Comparison of ENCODE assay signal across 15 cellular contexts in genomic region chr11:75280770-75281468, GRCh38. TPM values are rescaled to one million over a fixed set of nuclear protein-coding genes. Genes with fewer than 3 reads are reported as not detected.
DNase-seq lines count a peak whose midpoint lies in the region; ATAC-seq, FAIRE-seq and TF ChIP-seq lines count a peak whose summit lies in the region.
"Had no signal": no experiment of that assay in that cellular context is flagged by ENCODE, and none has a peak within 500 bp of the region (broad histone marks: within the 10 kb centered on the region; RNA-seq: fewer than 3 reads in every experiment).

No MANE protein-coding gene starts in this region.

- H3K9ac ChIP-seq in K562 (ENCODE audit: insufficient read depth in 1 of 2, low read depth in 2 of 2, low read length in 2 of 2) (peak overlapping the region in 1 of 2 experiments; percentile 21; a peak in 1 of 4 replicates), MM.1S (ENCODE audit: low read length) (no peak overlapping the region)

- H3K4me1 Mint-ChIP-seq in CD4-positive, alpha-beta memory T cell = peaks cover 26 to 43% (median 36%) of the 10 kb centered on the region in 4 donors

- POLR2A ChIA-PET in CD4-positive, alpha-beta memory T cell (lab: Charles Lee; ENCODE audit: partially characterized antibody) = interaction anchor here (1.1 to 9.1 kb wide), 6 partner anchors 48 to 103 kb away, joined by 4 to 118 read pairs (median 6); no protein-coding TSS in a partner anchor
- POLR2A ChIA-PET in K562 (lab: Yijun Ruan, JAX) = interaction anchor here (0.6 to 1.2 kb wide), 5 partner anchors 18 to 119 kb away, joined by 3 to 5 read pairs (median 3); no protein-coding TSS in a partner anchor

- no peak overlapping the region for H3K4me3 Mint-ChIP-seq in CD4-positive, alpha-beta memory T cell
- H3K4me3 Mint-ChIP-seq: activated B cell treated with CpG ODN at 0.5 μM for 24 hours; activated naive CD4-positive, alpha-beta T cell treated with anti-CD3 and anti-CD28 coated beads, Interleukin-2, amount 50 U/mL, for 24 hours; GM23338; naive B cell had no signal

- no peak overlapping the region for H3K4me3 ChIP-seq in CD4-positive, alpha-beta memory T cell (ENCODE audit: low read length in 2 of 2)
- H3K4me3 ChIP-seq in K562 (no peak overlapping the region), sigmoid colon (no peak overlapping the region), MM.1S (ENCODE audit: low read length) (no peak overlapping the region)
- H3K4me3 ChIP-seq: GM23338 had no signal

- no peaks in the 10 kb centered on the region for H3K27me3 Mint-ChIP-seq in CD4-positive, alpha-beta memory T cell
- H3K27me3 Mint-ChIP-seq: activated B cell treated with CpG ODN at 0.5 μM for 24 hours; activated naive CD4-positive, alpha-beta T cell treated with anti-CD3 and anti-CD28 coated beads, Interleukin-2, amount 50 U/mL, for 24 hours had no signal

- FAIRE-seq in K562 (lab: Jason Lieb, UNC) = no peak
- FAIRE-seq: RCC 7860 had no signal

- H3K79me2 ChIP-seq in K562 (ENCODE audit: control insufficient read depth, insufficient read depth, low read length) = no peaks in the 10 kb centered on the region
- H3K79me2 ChIP-seq in MM.1S (ENCODE audit: low read length) = no peaks in the 10 kb centered on the region

- H3K27ac ChIP-seq in CD4-positive, alpha-beta memory T cell (ENCODE audit: low read depth, low read length) = no peak overlapping the region
- H3K27ac ChIP-seq in K562 (ENCODE audit: extremely low read depth, low read depth, low read length) (no peak overlapping the region), layer of hippocampus (ENCODE audit: low read depth, low read length) (peak overlapping the region; percentile 44), sigmoid colon (peak overlapping the region; percentile 38 to 65 (median 54)), MM.1S (ENCODE audit: low read length) (no peak overlapping the region)

- H3K9me3 ChIP-seq in CD4-positive, alpha-beta memory T cell (ENCODE audit: control insufficient read depth in 1 of 2, low read length in 2 of 2) = no peaks in the 10 kb centered on the region
- H3K9me3 ChIP-seq in K562 (replicated peaks; ENCODE audit: control insufficient read depth, insufficient read depth, low read depth, low read length) (no peaks in the 10 kb centered on the region), sigmoid colon (no peaks in the 10 kb centered on the region), MM.1S (replicated peaks; ENCODE audit: insufficient read depth, low read length) (no peaks in the 10 kb centered on the region)

- in situ Hi-C loops in K562 (cut with MboI) = no loop called here

- peaks cover 30% of the 10 kb centered on the region for H3K4me1 ChIP-seq in CD4-positive, alpha-beta memory T cell (ENCODE audit: insufficient read depth, low read length)
- H3K4me1 ChIP-seq in K562 (replicated peaks in 1 of 2; ENCODE audit: control insufficient read depth in 2 of 2, insufficient read depth in 2 of 2, low read length in 2 of 2) (peaks cover 0 to 7% of the 10 kb centered on the region in 2 experiments; a peak in 1 of 5 replicates), sigmoid colon (peaks cover 0 to 12% (median 7%) of the 10 kb centered on the region in 4 donors), MM.1S (ENCODE audit: low read length) (no peaks in the 10 kb centered on the region)

- no peak overlapping the region for H2AFZ ChIP-seq in K562 (ENCODE audit: low read depth, low read length)
- no peak overlapping the region for H2AFZ ChIP-seq in MM.1S (ENCODE audit: low read length)
- H2AFZ ChIP-seq: GM23338 had no signal

- TF ChIP-seq EP300 in K562 (IDR thresholded peaks at IDR 0.05; ENCODE audit: low read length) (no peak), sigmoid colon (IDR thresholded peaks at IDR 0.05) (no peak)

- no peaks in the 10 kb centered on the region for H3F3A ChIP-seq in MM.1S (ENCODE audit: insufficient read depth, low read length)

- no peak for TF ChIP-seq POLR2A in K562 (conservative IDR thresholded peaks at IDR 0.05)
- no peak for TF ChIP-seq POLR2A in sigmoid colon (IDR thresholded peaks at IDR 0.05)

- no peaks in the 10 kb centered on the region for H3K27me3 ChIP-seq in CD4-positive, alpha-beta memory T cell (ENCODE audit: insufficient read depth, low read length)
- H3K27me3 ChIP-seq in K562 (ENCODE audit: control insufficient read depth in 2 of 2, insufficient read depth in 2 of 2, low read length in 2 of 2) (no peaks in the 10 kb centered on the region), layer of hippocampus (ENCODE audit: control insufficient read depth, insufficient read depth, low read length) (no peaks in the 10 kb centered on the region), sigmoid colon (no peaks in the 10 kb centered on the region), MM.1S (replicated peaks; ENCODE audit: insufficient read depth, low read length) (peaks cover 9% of the 10 kb centered on the region; the same call in 1 of the 2 replicates)

- TF ChIP-seq RAD21 in K562 (CRISPR knock-in tag; conservative IDR thresholded peaks at IDR 0.05 in 1 of 2, IDR thresholded peaks at IDR 0.05 in 1 of 2) = no peak

- no peaks in the 10 kb centered on the region for H3K9me2 ChIP-seq in MM.1S (replicated peaks; ENCODE audit: insufficient read depth, low read length)

- CTCF ChIA-PET in CD4-positive, alpha-beta memory T cell (lab: Charles Lee; ENCODE audit: partially characterized antibody) = interaction anchor here (0.7 to 17.0 kb wide), 26 partner anchors 8 to 250 kb away, joined by 3 to 614 read pairs (median 10); partner anchors contain the start of genes ARRB1 and TPBGL
- CTCF ChIA-PET in K562 (lab: Yijun Ruan, JAX; ENCODE audit: low intra/inter-chr PET ratio) = interaction anchor here (0.6 to 3.6 kb wide), 8 partner anchors 47 to 251 kb away, joined by 3 to 49 read pairs (median 7); no protein-coding TSS in a partner anchor

- no peak overlapping the region for H3K4me2 ChIP-seq in K562 (ENCODE audit: insufficient read depth, low read length)
- H3K4me2 ChIP-seq in MM.1S (ENCODE audit: low read depth, low read length) = no peak overlapping the region
- H3K4me2 ChIP-seq: GM23338 had no signal

- 72% methylated on average over 12 of the region's 15 CpGs for whole genome bisulfite sequencing in K562 (ENCODE audit: insufficient coverage, low coverage, missing lambda C conversion rate)
- WGBS in sigmoid colon, 2 donors = 55 to 82% methylated on average over 15 of the region's 15 CpGs

- peaks cover 0 to 1% (median 0%) of the 10 kb centered on the region in 8 donors for H3K9me3 Mint-ChIP-seq in CD4-positive, alpha-beta memory T cell
- H3K9me3 Mint-ChIP-seq: activated B cell treated with CpG ODN at 0.5 μM for 24 hours; activated naive CD4-positive, alpha-beta T cell treated with anti-CD3 and anti-CD28 coated beads, Interleukin-2, amount 50 U/mL, for 24 hours; GM23338; naive B cell had no signal

- ATAC-seq in K562 = no peak; the same call in 2 of the 3 replicates

- H4K20me1 ChIP-seq in K562 (replicated peaks; ENCODE audit: control insufficient read depth, insufficient read depth, low read length) (peaks cover 2% of the 10 kb centered on the region; the same call in 1 of the 2 replicates), MM.1S (ENCODE audit: insufficient read depth, low read length) (no peaks in the 10 kb centered on the region)

- H3K36me3 Mint-ChIP-seq in CD4-positive, alpha-beta memory T cell = peaks cover 17 to 61% of the 10 kb centered on the region in 2 donors
- H3K36me3 Mint-ChIP-seq: naive B cell had no signal

- no peak for DNase-seq in CD4-positive, alpha-beta memory T cell
- no peak for DNase-seq in K562 (ENCODE audit: extremely low read depth in 1 of 4, low spot score in 3 of 4)
- peak; percentile 65 for DNase-seq in sigmoid colon
- DNase-seq in MV-4-11 (lab: John Stamatoyannopoulos, UW) = no peak
- no peak for DNase-seq in MM.1S
- DNase-seq in NK-92 (lab: John Stamatoyannopoulos, UW; ENCODE audit: unreplicated experiment) = no peak

- peak overlapping the region in 6 of 7 donors; percentile 17 to 78 (median 68) for H3K27ac Mint-ChIP-seq in CD4-positive, alpha-beta memory T cell
- H3K27ac Mint-ChIP-seq: activated B cell treated with CpG ODN at 0.5 μM for 24 hours, GM23338 had no signal

- TF ChIP-seq CTCF in K562 (IDR thresholded peaks at IDR 0.05 in 2 of 3, conservative IDR thresholded peaks at IDR 0.05 in 1 of 3; ENCODE audit: insufficient read depth in 2 of 3, low read depth in 1 of 3, low read length in 3 of 3) (no peak), sigmoid colon (IDR thresholded peaks at IDR 0.05) (no peak), MM.1S (IDR thresholded peaks at IDR 0.05; ENCODE audit: low read length) (no peak)

- peaks cover 4% of the 10 kb centered on the region for H3K9me1 ChIP-seq in K562 (ENCODE audit: control insufficient read depth, insufficient read depth, low read length)

- H3K36me3 ChIP-seq in CD4-positive, alpha-beta memory T cell (ENCODE audit: insufficient read depth, low read length) = peaks cover 23% of the 10 kb centered on the region
- H3K36me3 ChIP-seq in K562 (ENCODE audit: control insufficient read depth, insufficient read depth, low read length) = peaks cover 85% of the 10 kb centered on the region
- peaks cover 43 to 91% (median 52%) of the 10 kb centered on the region in 4 donors for H3K36me3 ChIP-seq in sigmoid colon
- H3K36me3 ChIP-seq in MM.1S (replicated peaks; ENCODE audit: insufficient read depth, low read length) = no peaks in the 10 kb centered on the region

- intact Hi-C loops in CD4-positive, alpha-beta memory T cell (cut with micrococcal nuclease) = loop anchor here (1.0 kb wide), 2 partner anchors 47 to 103 kb away; no protein-coding TSS in a partner anchor
- intact Hi-C loops in K562 (cut with micrococcal nuclease) = loop anchor here (1.0 to 2.0 kb wide), 3 partner anchors 47 to 252 kb away; no protein-coding TSS in a partner anchor
- intact Hi-C loops in sigmoid colon (cut with DNase I) = loop anchor here (1.0 to 10.0 kb wide), 3 partner anchors 46 to 254 kb away; no protein-coding TSS in a partner anchor

- BruUV-seq in K562 (replicated peaks; lab: Mats Ljungman, UMichigan) = no TSS peak

RNA-seq across cellular contexts. Expression of gene TPBGL, which starts 40.3 kb away (rescaled TPM):
- total RNA-seq in CD4-positive, alpha-beta memory T cell = under 1 TPM; 0.15 to 0.22 TPM
- polyA plus RNA-seq in CD4-positive, alpha-beta memory T cell = under 1 TPM; 0.10 to 0.30 TPM
- not detected in 2 replicates for total RNA-seq in K562 (2011; cell fraction: chromatin; rRNA removed; ENCODE audit: low replicate concordance)
- 0.26 TPM in 1 of 2 replicates, not detected in the other for total RNA-seq in K562 (2011; cell fraction: nucleolus; rRNA removed)
- 0.15 TPM in 1 of 2 replicates, not detected in the other for total RNA-seq in K562 (2011; cell fraction: nucleoplasm; rRNA removed)
- total RNA-seq in K562 (2014; rRNA removed) (not detected in 2 replicates), K562 (2014; rRNA removed; fragmentation: Illumina TruSeq; extraction: Trizol) (not detected in 2 replicates), K562 (2015; rRNA removed; fragmentation: Illumina TruSeq; extraction: Trizol) (0.04 TPM in 1 of 2 replicates, not detected in the other), K562 (2021) (0.11 and 0.22 TPM in 2 replicates), sigmoid colon (under 1 TPM in 3 of 4 donors, not detected in 1; 0.33 to 0.68 (median 0.36) TPM)
- polyA plus RNA-seq in K562 (2011; rRNA removed) (not detected in 2 replicates), K562 (2014; fragmentation: Illumina TruSeq; extraction: Trizol) (0.06 and 0.11 TPM in 2 replicates), K562 (2014; fragmentation: Nextera tagmentation; extraction: Ambion mirVana) (not detected), K562 (2014; rRNA removed) (not detected in 2 replicates), sigmoid colon (under 1 TPM in 1 of 3 donors, not detected in 2; 0.28 TPM)
- polyA plus RNA-seq in K562 (2011; cell fraction: cytosol; rRNA removed) = 0.04 TPM in 1 of 2 replicates, not detected in the other
- polyA plus RNA-seq in K562 (2011; cell fraction: nucleus; rRNA removed) = 0.04 TPM in 2 replicates
- polyA plus RNA-seq in K562 (2012) = 0.06 and 0.20 TPM in 2 replicates
- polyA minus RNA-seq in K562 (2011; rRNA and poly(A)+ RNA removed) = not detected in 2 replicates
- polyA minus RNA-seq in K562 (2011; cell fraction: cytosol; rRNA and poly(A)+ RNA removed) = not detected in 2 replicates
- not detected in 2 replicates for polyA minus RNA-seq in K562 (2011; cell fraction: nucleus; rRNA and poly(A)+ RNA removed)
- total RNA-seq: activated B cell treated with CpG ODN at 0.5 μM for 24 hours, epithelial cell of proximal tubule had no signal
- polyA plus RNA-seq: BJ, keratinocyte had no signal

Comparison
In these comparisons a context has a peak if more than half of its experiments do, and no peak if none do; other contexts are left out.
1. H3K27ac ChIP-seq: peak in layer of hippocampus (single experiment) and sigmoid colon (4 of 4); none in CD4-positive, alpha-beta memory T cell (single experiment), K562 (single experiment) and MM.1S (single experiment).